In the genomic region with DNA sequence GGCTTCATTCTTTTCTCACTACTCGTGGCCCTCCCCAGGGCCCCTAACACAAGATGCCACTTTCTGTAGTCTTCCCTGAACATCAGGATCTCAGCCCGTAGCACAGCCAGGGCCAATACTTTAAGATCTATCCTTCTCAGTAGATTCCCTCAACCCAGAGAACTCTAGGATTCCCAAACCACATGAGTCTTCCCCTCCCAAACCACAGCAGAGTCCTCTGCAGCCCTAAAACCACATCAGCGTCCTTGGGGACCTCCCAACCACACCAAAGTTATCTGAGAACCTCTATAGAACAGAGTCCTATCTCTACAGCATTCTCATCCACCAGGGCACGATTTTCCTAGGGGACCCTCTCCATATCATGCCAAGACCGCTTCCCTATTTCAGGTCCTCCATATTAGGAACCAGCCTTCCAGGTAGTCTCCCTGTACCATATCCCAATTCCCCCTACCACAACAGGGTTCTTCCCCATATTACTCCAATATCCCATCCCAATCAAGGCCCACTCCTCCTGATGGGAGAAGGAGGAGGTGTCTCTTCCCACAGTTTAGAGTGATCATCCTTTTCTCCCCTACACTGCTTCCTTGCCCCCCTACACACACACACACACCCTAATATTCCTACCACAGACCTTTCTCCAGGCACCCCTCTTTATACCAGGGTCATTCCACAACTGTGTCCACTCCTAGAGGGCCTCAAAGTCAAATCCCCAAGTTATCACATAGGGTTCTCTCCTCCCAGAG, we compare ENCODE assay signal across 2 cellular contexts.
TF ChIP-seq lines count a peak whose summit lies in the region.

No MANE protein-coding gene starts in this region.

TF ChIP-seq in H1, 55 proteins besides CTCF, POLR2A, EP300 and RAD21:
- TF ChIP-seq JUN (IDR thresholded peaks at IDR 0.05; ENCODE audit: low read depth, low read length): no peak
- TF ChIP-seq KDM4A (IDR thresholded peaks at IDR 0.05; ENCODE audit: low read depth, low read length, severe bottlenecking): no peak
- no peak for TF ChIP-seq SIN3A (conservative IDR thresholded peaks at IDR 0.05 in 1 of 2, IDR thresholded peaks at IDR 0.05 in 1 of 2; ENCODE audit: low read depth in 1 of 2, low read length in 2 of 2)

TF ChIP-seq in neural cell, 6 proteins besides CTCF, POLR2A, EP300 and RAD21:
- TF ChIP-seq TAF1 (IDR thresholded peaks at IDR 0.05; ENCODE audit: low read depth): no peak
- TF ChIP-seq EZH2 (IDR thresholded peaks at IDR 0.05; ENCODE audit: borderline replicate concordance, insufficient read depth, low read length, poor library complexity, severe bottlenecking): no peak
- no peak for TF ChIP-seq POLR2AphosphoS5 (IDR thresholded peaks at IDR 0.05)
- no peak for TF ChIP-seq MXI1 (conservative IDR thresholded peaks at IDR 0.05; ENCODE audit: poor library complexity, severe bottlenecking)
- TF ChIP-seq, protein P1, sequence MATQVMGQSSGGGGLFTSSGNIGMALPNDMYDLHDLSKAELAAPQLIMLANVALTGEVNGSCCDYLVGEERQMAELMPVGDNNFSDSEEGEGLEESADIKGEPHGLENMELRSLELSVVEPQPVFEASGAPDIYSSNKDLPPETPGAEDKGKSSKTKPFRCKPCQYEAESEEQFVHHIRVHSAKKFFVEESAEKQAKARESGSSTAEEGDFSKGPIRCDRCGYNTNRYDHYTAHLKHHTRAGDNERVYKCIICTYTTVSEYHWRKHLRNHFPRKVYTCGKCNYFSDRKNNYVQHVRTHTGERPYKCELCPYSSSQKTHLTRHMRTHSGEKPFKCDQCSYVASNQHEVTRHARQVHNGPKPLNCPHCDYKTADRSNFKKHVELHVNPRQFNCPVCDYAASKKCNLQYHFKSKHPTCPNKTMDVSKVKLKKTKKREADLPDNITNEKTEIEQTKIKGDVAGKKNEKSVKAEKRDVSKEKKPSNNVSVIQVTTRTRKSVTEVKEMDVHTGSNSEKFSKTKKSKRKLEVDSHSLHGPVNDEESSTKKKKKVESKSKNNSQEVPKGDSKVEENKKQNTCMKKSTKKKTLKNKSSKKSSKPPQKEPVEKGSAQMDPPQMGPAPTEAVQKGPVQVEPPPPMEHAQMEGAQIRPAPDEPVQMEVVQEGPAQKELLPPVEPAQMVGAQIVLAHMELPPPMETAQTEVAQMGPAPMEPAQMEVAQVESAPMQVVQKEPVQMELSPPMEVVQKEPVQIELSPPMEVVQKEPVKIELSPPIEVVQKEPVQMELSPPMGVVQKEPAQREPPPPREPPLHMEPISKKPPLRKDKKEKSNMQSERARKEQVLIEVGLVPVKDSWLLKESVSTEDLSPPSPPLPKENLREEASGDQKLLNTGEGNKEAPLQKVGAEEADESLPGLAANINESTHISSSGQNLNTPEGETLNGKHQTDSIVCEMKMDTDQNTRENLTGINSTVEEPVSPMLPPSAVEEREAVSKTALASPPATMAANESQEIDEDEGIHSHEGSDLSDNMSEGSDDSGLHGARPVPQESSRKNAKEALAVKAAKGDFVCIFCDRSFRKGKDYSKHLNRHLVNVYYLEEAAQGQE (IDR thresholded peaks at IDR 0.05; ENCODE audit: borderline replicate concordance): no peak
- no peak for TF ChIP-seq SMC3 (conservative IDR thresholded peaks at IDR 0.05; ENCODE audit: poor library complexity)
